29 cellular contexts compared by ENCODE assay signal in the genomic region with DNA sequence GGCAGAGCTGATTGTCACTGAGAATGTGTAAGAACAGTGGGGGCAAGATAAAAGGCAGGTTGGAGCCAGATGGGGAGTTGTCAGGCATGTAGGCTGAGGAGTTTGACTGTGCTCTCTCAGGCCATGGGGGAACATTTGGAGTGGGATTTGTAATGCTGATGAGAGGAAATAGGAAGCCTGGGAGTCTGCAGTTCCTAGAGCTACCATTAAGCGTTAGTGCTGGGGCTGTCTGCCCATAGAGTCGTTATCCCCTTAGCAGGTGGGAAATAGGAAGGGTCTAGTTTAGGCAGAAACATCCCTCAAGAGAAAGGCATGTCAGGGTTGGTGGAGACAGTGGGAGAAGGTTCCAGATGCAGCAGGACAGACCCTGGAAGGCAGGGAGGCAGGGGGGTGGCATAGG.
"Had no signal": no experiment of that assay in that cellular context is flagged by ENCODE, and none has a peak within 500 bp of the region (broad histone marks: within the 10 kb centered on the region; RNA-seq: fewer than 3 reads in every experiment).

No MANE protein-coding gene starts in this region.

- H3K36me3 Mint-ChIP-seq: activated CD4-positive, alpha-beta memory T cell treated with anti-CD3 and anti-CD28 coated beads for 36 hours had no signal

- H3K4me1 ChIP-seq: breast epithelium, esophagus squamous epithelium, left lung, lower lobe of right lung, spleen, suprapubic skin, tibial nerve had no signal

- H3K9me3 ChIP-seq: esophagus squamous epithelium, lower lobe of right lung, mucosa of descending colon had no signal

- H3K4me3 ChIP-seq: breast epithelium, esophagus squamous epithelium, left lung, lower lobe of right lung, mucosa of descending colon, spleen, suprapubic skin, tibial nerve had no signal

- H3K36me3 ChIP-seq: breast epithelium, esophagus squamous epithelium, left lung, lower lobe of right lung, spleen, suprapubic skin, tibial nerve had no signal

- H3K27me3 ChIP-seq: breast epithelium, left lung, suprapubic skin, tibial nerve had no signal

- H3K27ac Mint-ChIP-seq: activated CD4-positive, alpha-beta memory T cell treated with anti-CD3 and anti-CD28 coated beads for 36 hours; activated CD4-positive, alpha-beta T cell treated with anti-CD3 and anti-CD28 coated beads, Interleukin-2, amount 10 ng/mL, durations not matched to agents 24 days and 14 days; activated naive CD8-positive, alpha-beta T cell treated with anti-CD3 and anti-CD28 coated beads, Interleukin-2, amount 50 U/mL, for 24 hours; activated T-helper 1 cell treated with anti-CD3 and anti-CD28 coated beads, Interleukin-12 subunit alpha, Interleukin-12 subunit beta, Interleukin-2, Interleukin-4 antibody, amounts not matched to agents 30 ng/mL and 10 ng/mL and 1 ng/mL, durations not matched to agents 14 hours and 24 hours and 36 hours; natural killer cell treated with Interleukin-12 subunit alpha and Interleukin-12 subunit beta and Interleukin-15 and Interleukin-18, amount 100 ng/mL, for 72 hours; T-helper 1 cell treated with Interleukin-12 subunit alpha and Interleukin-12 subunit beta and Interleukin-4 antibody, amounts not matched to agents 30 μg/mL and 1 μg/mL, for 36 hours had no signal

- DNase-seq: activated CD4-positive, alpha-beta memory T cell treated with anti-CD3 and anti-CD28 coated beads for 36 hours; activated CD4-positive, alpha-beta T cell treated with anti-CD3 and anti-CD28 coated beads, Interleukin-2, amount 10 ng/mL, durations not matched to agents 24 days and 14 days; activated CD8-positive, alpha-beta memory T cell treated with anti-CD3 and anti-CD28 coated beads, Interleukin-2, amount 50 U/mL, for 4 hours; activated gamma-delta T cell; activated naive CD4-positive, alpha-beta T cell treated with anti-CD3 and anti-CD28 coated beads, Interleukin-2, amount 50 U/mL, for 16 hours; activated naive CD8-positive, alpha-beta T cell treated with anti-CD3 and anti-CD28 coated beads, Interleukin-2, amount 50 U/mL, for 24 hours; activated T-cell treated with anti-CD3 and anti-CD28 coated beads, Interleukin-2, amount 50 U/mL, for 1 hour; amygdala; central memory CD4-positive, alpha-beta T cell; esophagus squamous epithelium; foreskin melanocyte; kidney glomerular epithelial cell; left lung; lower lobe of right lung; mesenchymal stem cell; mucosa of descending colon; posterior cingulate gyrus; right cardiac atrium; spleen; stimulated activated naive CD4-positive, alpha-beta T cell; T-helper 9 cell had no signal

- H3K4me3 Mint-ChIP-seq: activated CD4-positive, alpha-beta memory T cell treated with anti-CD3 and anti-CD28 coated beads for 36 hours; activated CD4-positive, alpha-beta T cell treated with anti-CD3 and anti-CD28 coated beads, Interleukin-2, amount 10 ng/mL, durations not matched to agents 24 days and 14 days; activated naive CD8-positive, alpha-beta T cell treated with anti-CD3 and anti-CD28 coated beads, Interleukin-2, amount 50 U/mL, for 24 hours; activated T-helper 1 cell treated with anti-CD3 and anti-CD28 coated beads, Interleukin-12 subunit alpha, Interleukin-12 subunit beta, Interleukin-2, Interleukin-4 antibody, amounts not matched to agents 30 ng/mL and 10 ng/mL and 1 ng/mL, durations not matched to agents 14 hours and 24 hours and 36 hours; natural killer cell treated with Interleukin-12 subunit alpha and Interleukin-12 subunit beta and Interleukin-15 and Interleukin-18, amount 100 ng/mL, for 72 hours; T-helper 1 cell treated with Interleukin-12 subunit alpha and Interleukin-12 subunit beta and Interleukin-4 antibody, amounts not matched to agents 30 μg/mL and 1 μg/mL, for 36 hours had no signal

- H3K4me1 Mint-ChIP-seq: activated CD4-positive, alpha-beta T cell treated with anti-CD3 and anti-CD28 coated beads, Interleukin-2, amount 10 ng/mL, durations not matched to agents 24 days and 14 days; activated naive CD8-positive, alpha-beta T cell treated with anti-CD3 and anti-CD28 coated beads, Interleukin-2, amount 50 U/mL, for 24 hours had no signal

- ATAC-seq: activated CD4-positive, CD25-positive, alpha-beta regulatory T cell treated with anti-CD3 and anti-CD28 coated beads, Interleukin-2, amount 50 U/mL, for 24 hours; activated naive CD8-positive, alpha-beta T cell treated with anti-CD3 and anti-CD28 coated beads, Interleukin-2, amount 50 U/mL, for 24 hours; left lung; lower lobe of right lung; mucosa of descending colon; natural killer cell treated with Interleukin-12 subunit alpha and Interleukin-12 subunit beta and Interleukin-15 and Interleukin-18, amount 100 ng/mL, for 72 hours; right cardiac atrium had no signal

- H3K27me3 Mint-ChIP-seq: activated CD4-positive, alpha-beta T cell treated with anti-CD3 and anti-CD28 coated beads, Interleukin-2, amount 10 ng/mL, durations not matched to agents 24 days and 14 days had no signal

- H3K27ac ChIP-seq: breast epithelium, esophagus squamous epithelium, left lung, lower lobe of right lung, spleen, suprapubic skin, tibial nerve, VCaP had no signal
